In the genomic region with DNA sequence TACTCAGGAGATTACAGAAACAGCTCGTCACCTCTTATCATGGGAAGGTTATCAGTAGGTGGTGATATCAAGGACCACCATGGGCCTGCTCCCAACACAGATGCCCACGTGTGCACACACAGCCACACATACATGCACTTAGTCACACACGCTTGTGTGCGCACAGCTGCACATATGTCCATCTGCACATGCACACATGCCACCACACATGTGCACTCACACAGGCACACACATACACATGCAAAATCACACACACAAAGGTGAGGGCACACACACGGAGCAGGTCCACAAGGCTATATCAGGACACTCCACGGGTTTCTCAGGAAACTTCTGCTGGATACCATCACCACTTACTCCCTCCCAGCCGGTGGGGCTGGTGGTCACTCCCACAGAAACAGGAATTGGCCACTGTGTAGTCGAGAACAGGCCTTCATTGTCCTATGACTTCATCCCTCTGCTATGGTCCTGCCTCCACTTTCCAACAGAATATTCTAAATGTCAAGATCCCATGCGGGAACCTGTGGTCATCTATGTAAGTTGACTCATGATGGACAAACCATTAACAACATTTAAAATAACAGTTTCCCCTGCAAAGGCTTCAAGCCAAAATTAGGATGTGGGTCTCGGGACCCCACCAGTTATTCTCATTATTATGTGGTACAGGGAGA, we compare ENCODE assay signal across 1 cellular context.
TF ChIP-seq lines count a peak whose summit lies in the region.

No MANE protein-coding gene starts in this region.

TF ChIP-seq in K562, 482 proteins besides CTCF, POLR2A, EP300 and RAD21 (continued from another document and continues in another):
- TF ChIP-seq SIX5 (IDR thresholded peaks at IDR 0.05; ENCODE audit: borderline replicate concordance in 1 of 2, insufficient read depth in 1 of 2, low read depth in 1 of 2, low read length in 2 of 2) (no peak), TEAD4 (IDR thresholded peaks at IDR 0.05; ENCODE audit: low read length) (no peak; the same call in 1 of the 2 replicates), TEAD4 (CRISPR knock-in tag; IDR thresholded peaks at IDR 0.05; ENCODE audit: borderline replicate concordance) (no peak), ZNF143 (CRISPR knock-in tag; IDR thresholded peaks at IDR 0.05) (no peak), ZNF707 (CRISPR knock-in tag; conservative IDR thresholded peaks at IDR 0.05) (no peak), HIVEP1 (CRISPR knock-in tag; IDR thresholded peaks at IDR 0.05) (no peak), FOSL1 (tag; conservative IDR thresholded peaks at IDR 0.05) (peak; percentile 44; the same call in 1 of the 2 replicates), MEF2A (IDR thresholded peaks at IDR 0.05; ENCODE audit: control insufficient read depth, low read depth, low read length) (no peak), KLF10 (CRISPR knock-in tag; IDR thresholded peaks at IDR 0.05) (no peak), ZNF668 (CRISPR knock-in tag; IDR thresholded peaks at IDR 0.05) (no peak), ZNF589 (CRISPR knock-in tag; IDR thresholded peaks at IDR 0.05; ENCODE audit: low read depth) (no peak; the same call in 1 of the 2 replicates), MXI1 (IDR thresholded peaks at IDR 0.05; ENCODE audit: low read depth, low read length) (no peak), ZNF324 (CRISPR knock-in tag; IDR thresholded peaks at IDR 0.05) (no peak), FOXJ3 (CRISPR knock-in tag; IDR thresholded peaks at IDR 0.05) (no peak), ZNF57 (CRISPR knock-in tag; IDR thresholded peaks at IDR 0.05) (no peak), GABPB2 (CRISPR knock-in tag; conservative IDR thresholded peaks at IDR 0.05) (no peak), KLF16 (IDR thresholded peaks at IDR 0.05) (no peak), E2F3 (CRISPR knock-in tag; IDR thresholded peaks at IDR 0.05) (no peak), SRSF9 (IDR thresholded peaks at IDR 0.05; ENCODE audit: borderline replicate concordance, low read depth, low read length) (no peak), SRF (CRISPR knock-in tag; IDR thresholded peaks at IDR 0.05) (no peak), MIER1 (IDR thresholded peaks at IDR 0.05; ENCODE audit: low read depth) (no peak), ZNF239 (CRISPR knock-in tag; IDR thresholded peaks at IDR 0.05) (no peak), ZNF175 (CRISPR knock-in tag; IDR thresholded peaks at IDR 0.05; ENCODE audit: low read depth) (no peak), ZNF217 (CRISPR knock-in tag; IDR thresholded peaks at IDR 0.05) (no peak), SMAD4 (CRISPR knock-in tag; conservative IDR thresholded peaks at IDR 0.05) (peak; percentile 50; the same call in 1 of the 2 replicates), NONO (IDR thresholded peaks at IDR 0.05; ENCODE audit: low read depth in 2 of 2, low read length in 1 of 2) (no peak), ZNF121 (CRISPR knock-in tag; conservative IDR thresholded peaks at IDR 0.05) (no peak), ZNF3 (CRISPR knock-in tag; IDR thresholded peaks at IDR 0.05) (no peak), U2AF2 (optimal IDR thresholded peaks at IDR 0.05; ENCODE audit: low read depth, low read length) (no peak), SP1 (CRISPR knock-in tag; IDR thresholded peaks at IDR 0.05) (no peak), GATA2 (CRISPR knock-in tag; IDR thresholded peaks at IDR 0.05) (no peak), ZC3H4 (CRISPR knock-in tag; IDR thresholded peaks at IDR 0.05; ENCODE audit: borderline replicate concordance) (0 out of 2 replicates have a peak, but pooled peaks have one; percentile 43), ELF1 (tag; IDR thresholded peaks at IDR 0.05) (no peak), ZFP1 (CRISPR knock-in tag; IDR thresholded peaks at IDR 0.05) (no peak)
- TF ChIP-seq, protein P1, sequence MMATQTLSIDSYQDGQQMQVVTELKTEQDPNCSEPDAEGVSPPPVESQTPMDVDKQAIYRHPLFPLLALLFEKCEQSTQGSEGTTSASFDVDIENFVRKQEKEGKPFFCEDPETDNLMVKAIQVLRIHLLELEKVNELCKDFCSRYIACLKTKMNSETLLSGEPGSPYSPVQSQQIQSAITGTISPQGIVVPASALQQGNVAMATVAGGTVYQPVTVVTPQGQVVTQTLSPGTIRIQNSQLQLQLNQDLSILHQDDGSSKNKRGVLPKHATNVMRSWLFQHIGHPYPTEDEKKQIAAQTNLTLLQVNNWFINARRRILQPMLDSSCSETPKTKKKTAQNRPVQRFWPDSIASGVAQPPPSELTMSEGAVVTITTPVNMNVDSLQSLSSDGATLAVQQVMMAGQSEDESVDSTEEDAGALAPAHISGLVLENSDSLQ (IDR thresholded peaks at IDR 0.05): no peak
- TF ChIP-seq, protein P2, sequence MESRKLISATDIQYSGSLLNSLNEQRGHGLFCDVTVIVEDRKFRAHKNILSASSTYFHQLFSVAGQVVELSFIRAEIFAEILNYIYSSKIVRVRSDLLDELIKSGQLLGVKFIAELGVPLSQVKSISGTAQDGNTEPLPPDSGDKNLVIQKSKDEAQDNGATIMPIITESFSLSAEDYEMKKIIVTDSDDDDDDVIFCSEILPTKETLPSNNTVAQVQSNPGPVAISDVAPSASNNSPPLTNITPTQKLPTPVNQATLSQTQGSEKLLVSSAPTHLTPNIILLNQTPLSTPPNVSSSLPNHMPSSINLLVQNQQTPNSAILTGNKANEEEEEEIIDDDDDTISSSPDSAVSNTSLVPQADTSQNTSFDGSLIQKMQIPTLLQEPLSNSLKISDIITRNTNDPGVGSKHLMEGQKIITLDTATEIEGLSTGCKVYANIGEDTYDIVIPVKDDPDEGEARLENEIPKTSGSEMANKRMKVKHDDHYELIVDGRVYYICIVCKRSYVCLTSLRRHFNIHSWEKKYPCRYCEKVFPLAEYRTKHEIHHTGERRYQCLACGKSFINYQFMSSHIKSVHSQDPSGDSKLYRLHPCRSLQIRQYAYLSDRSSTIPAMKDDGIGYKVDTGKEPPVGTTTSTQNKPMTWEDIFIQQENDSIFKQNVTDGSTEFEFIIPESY (CRISPR knock-in tag; IDR thresholded peaks at IDR 0.05): no peak
- TF ChIP-seq, protein P3, sequence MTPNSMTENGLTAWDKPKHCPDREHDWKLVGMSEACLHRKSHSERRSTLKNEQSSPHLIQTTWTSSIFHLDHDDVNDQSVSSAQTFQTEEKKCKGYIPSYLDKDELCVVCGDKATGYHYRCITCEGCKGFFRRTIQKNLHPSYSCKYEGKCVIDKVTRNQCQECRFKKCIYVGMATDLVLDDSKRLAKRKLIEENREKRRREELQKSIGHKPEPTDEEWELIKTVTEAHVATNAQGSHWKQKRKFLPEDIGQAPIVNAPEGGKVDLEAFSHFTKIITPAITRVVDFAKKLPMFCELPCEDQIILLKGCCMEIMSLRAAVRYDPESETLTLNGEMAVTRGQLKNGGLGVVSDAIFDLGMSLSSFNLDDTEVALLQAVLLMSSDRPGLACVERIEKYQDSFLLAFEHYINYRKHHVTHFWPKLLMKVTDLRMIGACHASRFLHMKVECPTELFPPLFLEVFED (CRISPR knock-in tag; conservative IDR thresholded peaks at IDR 0.05): peak; percentile 74
- TF ChIP-seq, protein P4, sequence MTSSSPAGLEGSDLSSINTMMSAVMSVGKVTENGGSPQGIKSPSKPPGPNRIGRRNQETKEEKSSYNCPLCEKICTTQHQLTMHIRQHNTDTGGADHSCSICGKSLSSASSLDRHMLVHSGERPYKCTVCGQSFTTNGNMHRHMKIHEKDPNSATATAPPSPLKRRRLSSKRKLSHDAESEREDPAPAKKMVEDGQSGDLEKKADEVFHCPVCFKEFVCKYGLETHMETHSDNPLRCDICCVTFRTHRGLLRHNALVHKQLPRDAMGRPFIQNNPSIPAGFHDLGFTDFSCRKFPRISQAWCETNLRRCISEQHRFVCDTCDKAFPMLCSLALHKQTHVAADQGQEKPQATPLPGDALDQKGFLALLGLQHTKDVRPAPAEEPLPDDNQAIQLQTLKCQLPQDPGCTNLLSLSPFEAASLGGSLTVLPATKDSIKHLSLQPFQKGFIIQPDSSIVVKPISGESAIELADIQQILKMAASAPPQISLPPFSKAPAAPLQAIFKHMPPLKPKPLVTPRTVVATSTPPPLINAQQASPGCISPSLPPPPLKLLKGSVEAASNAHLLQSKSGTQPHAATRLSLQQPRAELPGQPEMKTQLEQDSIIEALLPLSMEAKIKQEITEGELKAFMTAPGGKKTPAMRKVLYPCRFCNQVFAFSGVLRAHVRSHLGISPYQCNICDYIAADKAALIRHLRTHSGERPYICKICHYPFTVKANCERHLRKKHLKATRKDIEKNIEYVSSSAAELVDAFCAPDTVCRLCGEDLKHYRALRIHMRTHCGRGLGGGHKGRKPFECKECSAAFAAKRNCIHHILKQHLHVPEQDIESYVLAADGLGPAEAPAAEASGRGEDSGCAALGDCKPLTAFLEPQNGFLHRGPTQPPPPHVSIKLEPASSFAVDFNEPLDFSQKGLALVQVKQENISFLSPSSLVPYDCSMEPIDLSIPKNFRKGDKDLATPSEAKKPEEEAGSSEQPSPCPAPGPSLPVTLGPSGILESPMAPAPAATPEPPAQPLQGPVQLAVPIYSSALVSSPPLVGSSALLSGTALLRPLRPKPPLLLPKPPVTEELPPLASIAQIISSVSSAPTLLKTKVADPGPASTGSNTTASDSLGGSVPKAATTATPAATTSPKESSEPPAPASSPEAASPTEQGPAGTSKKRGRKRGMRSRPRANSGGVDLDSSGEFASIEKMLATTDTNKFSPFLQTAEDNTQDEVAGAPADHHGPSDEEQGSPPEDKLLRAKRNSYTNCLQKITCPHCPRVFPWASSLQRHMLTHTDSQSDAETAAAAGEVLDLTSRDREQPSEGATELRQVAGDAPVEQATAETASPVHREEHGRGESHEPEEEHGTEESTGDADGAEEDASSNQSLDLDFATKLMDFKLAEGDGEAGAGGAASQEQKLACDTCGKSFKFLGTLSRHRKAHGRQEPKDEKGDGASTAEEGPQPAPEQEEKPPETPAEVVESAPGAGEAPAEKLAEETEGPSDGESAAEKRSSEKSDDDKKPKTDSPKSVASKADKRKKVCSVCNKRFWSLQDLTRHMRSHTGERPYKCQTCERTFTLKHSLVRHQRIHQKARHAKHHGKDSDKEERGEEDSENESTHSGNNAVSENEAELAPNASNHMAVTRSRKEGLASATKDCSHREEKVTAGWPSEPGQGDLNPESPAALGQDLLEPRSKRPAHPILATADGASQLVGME (CRISPR knock-in tag; IDR thresholded peaks at IDR 0.05): no peak
- TF ChIP-seq, protein P5, sequence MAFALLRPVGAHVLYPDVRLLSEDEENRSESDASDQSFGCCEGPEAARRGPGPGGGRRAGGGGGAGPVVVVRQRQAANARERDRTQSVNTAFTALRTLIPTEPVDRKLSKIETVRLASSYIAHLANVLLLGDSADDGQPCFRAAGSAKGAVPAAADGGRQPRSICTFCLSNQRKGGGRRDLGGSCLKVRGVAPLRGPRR (CRISPR knock-in tag; IDR thresholded peaks at IDR 0.05): no peak
- TF ChIP-seq, protein P6, sequence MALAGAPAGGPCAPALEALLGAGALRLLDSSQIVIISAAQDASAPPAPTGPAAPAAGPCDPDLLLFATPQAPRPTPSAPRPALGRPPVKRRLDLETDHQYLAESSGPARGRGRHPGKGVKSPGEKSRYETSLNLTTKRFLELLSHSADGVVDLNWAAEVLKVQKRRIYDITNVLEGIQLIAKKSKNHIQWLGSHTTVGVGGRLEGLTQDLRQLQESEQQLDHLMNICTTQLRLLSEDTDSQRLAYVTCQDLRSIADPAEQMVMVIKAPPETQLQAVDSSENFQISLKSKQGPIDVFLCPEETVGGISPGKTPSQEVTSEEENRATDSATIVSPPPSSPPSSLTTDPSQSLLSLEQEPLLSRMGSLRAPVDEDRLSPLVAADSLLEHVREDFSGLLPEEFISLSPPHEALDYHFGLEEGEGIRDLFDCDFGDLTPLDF (CRISPR knock-in tag; IDR thresholded peaks at IDR 0.05): no peak
- TF ChIP-seq, protein P7, sequence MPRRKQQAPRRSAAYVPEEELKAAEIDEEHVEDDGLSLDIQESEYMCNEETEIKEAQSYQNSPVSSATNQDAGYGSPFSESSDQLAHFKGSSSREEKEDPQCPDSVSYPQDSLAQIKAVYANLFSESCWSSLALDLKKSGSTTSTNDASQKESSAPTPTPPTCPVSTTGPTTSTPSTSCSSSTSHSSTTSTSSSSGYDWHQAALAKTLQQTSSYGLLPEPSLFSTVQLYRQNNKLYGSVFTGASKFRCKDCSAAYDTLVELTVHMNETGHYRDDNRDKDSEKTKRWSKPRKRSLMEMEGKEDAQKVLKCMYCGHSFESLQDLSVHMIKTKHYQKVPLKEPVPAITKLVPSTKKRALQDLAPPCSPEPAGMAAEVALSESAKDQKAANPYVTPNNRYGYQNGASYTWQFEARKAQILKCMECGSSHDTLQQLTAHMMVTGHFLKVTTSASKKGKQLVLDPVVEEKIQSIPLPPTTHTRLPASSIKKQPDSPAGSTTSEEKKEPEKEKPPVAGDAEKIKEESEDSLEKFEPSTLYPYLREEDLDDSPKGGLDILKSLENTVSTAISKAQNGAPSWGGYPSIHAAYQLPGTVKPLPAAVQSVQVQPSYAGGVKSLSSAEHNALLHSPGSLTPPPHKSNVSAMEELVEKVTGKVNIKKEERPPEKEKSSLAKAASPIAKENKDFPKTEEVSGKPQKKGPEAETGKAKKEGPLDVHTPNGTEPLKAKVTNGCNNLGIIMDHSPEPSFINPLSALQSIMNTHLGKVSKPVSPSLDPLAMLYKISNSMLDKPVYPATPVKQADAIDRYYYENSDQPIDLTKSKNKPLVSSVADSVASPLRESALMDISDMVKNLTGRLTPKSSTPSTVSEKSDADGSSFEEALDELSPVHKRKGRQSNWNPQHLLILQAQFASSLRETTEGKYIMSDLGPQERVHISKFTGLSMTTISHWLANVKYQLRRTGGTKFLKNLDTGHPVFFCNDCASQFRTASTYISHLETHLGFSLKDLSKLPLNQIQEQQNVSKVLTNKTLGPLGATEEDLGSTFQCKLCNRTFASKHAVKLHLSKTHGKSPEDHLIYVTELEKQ (CRISPR knock-in tag; IDR thresholded peaks at IDR 0.05): no peak
- TF ChIP-seq, protein P8, sequence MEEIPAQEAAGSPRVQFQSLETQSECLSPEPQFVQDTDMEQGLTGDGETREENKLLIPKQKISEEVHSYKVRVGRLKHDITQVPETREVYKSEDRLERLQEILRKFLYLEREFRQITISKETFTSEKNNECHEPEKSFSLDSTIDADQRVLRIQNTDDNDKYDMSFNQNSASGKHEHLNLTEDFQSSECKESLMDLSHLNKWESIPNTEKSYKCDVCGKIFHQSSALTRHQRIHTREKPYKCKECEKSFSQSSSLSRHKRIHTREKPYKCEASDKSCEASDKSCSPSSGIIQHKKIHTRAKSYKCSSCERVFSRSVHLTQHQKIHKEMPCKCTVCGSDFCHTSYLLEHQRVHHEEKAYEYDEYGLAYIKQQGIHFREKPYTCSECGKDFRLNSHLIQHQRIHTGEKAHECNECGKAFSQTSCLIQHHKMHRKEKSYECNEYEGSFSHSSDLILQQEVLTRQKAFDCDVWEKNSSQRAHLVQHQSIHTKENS (CRISPR knock-in tag; IDR thresholded peaks at IDR 0.05): no peak
- TF ChIP-seq, protein P9, sequence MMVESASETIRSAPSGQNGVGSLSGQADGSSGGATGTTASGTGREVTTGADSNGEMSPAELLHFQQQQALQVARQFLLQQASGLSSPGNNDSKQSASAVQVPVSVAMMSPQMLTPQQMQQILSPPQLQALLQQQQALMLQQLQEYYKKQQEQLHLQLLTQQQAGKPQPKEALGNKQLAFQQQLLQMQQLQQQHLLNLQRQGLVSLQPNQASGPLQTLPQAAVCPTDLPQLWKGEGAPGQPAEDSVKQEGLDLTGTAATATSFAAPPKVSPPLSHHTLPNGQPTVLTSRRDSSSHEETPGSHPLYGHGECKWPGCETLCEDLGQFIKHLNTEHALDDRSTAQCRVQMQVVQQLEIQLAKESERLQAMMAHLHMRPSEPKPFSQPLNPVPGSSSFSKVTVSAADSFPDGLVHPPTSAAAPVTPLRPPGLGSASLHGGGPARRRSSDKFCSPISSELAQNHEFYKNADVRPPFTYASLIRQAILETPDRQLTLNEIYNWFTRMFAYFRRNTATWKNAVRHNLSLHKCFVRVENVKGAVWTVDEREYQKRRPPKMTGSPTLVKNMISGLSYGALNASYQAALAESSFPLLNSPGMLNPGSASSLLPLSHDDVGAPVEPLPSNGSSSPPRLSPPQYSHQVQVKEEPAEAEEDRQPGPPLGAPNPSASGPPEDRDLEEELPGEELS (CRISPR knock-in tag; IDR thresholded peaks at IDR 0.05; ENCODE audit: borderline replicate concordance): no peak
- TF ChIP-seq, protein P10, sequence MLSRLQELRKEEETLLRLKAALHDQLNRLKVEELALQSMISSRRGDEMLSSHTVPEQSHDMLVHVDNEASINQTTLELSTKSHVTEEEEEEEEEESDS (CRISPR knock-in tag; IDR thresholded peaks at IDR 0.05): no peak
